Comparison of ENCODE assay signal across 1 cellular context in genomic region chr12:120901818-120902217, GRCh38.
TF ChIP-seq lines count a peak whose summit lies in the region.

No MANE protein-coding gene starts in this region.

TF ChIP-seq in HepG2, 621 proteins besides CTCF, POLR2A, EP300 and RAD21 (continued from another document):
- no peak for TF ChIP-seq ZUFSP (CRISPR knock-in tag; IDR thresholded peaks at IDR 0.05; ENCODE audit: borderline replicate concordance)
